In the genomic region with DNA sequence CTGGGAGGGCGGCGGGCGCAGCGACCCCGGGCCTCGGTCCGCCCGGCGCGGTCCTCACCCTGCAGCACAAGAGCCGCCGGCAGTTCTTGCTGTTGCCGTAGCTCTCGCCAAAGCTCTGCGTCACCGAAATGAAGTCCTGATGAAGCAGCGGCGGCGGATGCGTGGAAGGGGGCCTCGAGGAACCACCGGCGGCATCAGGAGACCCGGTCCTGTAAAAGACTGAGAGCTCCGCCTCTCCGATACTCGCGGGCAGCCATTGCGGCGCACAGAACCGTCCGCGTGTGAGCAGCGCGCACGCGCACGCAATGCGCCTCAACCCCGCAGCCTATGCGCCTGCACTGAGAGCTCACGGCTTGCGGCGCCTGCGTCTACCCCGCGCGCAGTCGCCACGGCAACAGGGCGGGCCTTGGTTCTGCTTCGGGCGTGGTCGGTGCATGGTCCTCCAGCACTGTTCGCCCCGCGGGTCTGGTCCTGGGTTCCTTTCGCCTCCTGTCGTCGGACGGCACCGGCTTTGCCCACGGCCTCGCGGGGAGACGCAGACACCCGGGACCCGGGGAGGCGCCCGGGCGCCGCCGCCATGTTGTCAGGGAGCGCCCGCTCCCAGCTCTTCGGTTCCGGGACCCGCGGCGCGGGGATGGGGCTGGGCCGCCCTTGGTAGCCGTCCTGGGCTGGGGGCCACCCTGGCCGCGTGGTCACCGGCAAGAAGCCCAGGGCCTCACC, we compare ENCODE assay signal across 1 cellular context.
TF ChIP-seq lines count a peak whose summit lies in the region.

No MANE protein-coding gene starts in this region.

TF ChIP-seq in HEK293, 187 proteins besides CTCF, POLR2A, EP300 and RAD21 (continued from another document):
- peak; percentile 73 for TF ChIP-seq ZBTB17 (tag by site-specific recombination; IDR thresholded peaks at IDR 0.05)
- no peak for TF ChIP-seq ZNF707 (tag by site-specific recombination; IDR thresholded peaks at IDR 0.05)
- TF ChIP-seq, protein P1, sequence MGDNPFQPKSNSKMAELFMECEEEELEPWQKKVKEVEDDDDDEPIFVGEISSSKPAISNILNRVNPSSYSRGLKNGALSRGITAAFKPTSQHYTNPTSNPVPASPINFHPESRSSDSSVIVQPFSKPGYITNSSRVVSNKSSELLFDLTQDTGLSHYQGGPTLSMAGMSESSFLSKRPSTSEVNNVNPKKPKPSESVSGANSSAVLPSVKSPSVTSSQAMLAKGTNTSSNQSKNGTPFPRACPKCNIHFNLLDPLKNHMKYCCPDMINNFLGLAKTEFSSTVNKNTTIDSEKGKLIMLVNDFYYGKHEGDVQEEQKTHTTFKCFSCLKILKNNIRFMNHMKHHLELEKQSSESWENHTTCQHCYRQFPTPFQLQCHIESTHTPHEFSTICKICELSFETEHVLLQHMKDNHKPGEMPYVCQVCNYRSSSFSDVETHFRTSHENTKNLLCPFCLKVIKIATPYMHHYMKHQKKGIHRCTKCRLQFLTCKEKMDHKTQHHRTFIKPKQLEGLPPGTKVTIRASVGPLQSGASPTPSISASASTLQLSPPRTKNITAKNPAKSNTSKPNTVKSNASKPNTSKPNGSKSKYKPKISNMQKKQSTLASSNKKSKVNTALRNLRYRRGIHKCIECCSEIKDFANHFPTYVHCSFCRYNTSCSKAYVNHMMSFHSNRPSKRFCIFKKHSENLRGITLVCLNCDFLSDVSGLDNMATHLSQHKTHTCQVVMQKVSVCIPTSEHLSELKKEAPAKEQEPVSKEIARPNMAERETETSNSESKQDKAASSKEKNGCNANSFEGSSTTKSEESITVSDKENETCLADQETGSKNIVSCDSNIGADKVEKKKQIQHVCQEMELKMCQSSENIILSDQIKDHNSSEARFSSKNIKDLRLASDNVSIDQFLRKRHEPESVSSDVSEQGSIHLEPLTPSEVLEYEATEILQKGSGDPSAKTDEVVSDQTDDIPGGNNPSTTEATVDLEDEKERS (tag by site-specific recombination; IDR thresholded peaks at IDR 0.05) = peak; percentile 76; the same call in 1 of the 2 replicates
- TF ChIP-seq YY1 (tag by site-specific recombination; IDR thresholded peaks at IDR 0.05) = peak; percentile 75
- TF ChIP-seq, protein P2, sequence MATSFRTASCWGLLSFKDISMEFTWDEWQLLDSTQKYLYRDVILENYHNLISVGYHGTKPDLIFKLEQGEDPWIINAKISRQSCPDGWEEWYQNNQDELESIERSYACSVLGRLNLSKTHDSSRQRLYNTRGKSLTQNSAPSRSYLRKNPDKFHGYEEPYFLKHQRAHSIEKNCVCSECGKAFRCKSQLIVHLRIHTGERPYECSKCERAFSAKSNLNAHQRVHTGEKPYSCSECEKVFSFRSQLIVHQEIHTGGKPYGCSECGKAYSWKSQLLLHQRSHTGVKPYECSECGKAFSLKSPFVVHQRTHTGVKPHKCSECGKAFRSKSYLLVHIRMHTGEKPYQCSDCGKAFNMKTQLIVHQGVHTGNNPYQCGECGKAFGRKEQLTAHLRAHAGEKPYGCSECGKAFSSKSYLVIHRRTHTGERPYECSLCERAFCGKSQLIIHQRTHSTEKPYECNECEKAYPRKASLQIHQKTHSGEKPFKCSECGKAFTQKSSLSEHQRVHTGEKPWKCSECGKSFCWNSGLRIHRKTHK (tag by site-specific recombination; IDR thresholded peaks at IDR 0.05) = no peak
- TF ChIP-seq, protein P3, sequence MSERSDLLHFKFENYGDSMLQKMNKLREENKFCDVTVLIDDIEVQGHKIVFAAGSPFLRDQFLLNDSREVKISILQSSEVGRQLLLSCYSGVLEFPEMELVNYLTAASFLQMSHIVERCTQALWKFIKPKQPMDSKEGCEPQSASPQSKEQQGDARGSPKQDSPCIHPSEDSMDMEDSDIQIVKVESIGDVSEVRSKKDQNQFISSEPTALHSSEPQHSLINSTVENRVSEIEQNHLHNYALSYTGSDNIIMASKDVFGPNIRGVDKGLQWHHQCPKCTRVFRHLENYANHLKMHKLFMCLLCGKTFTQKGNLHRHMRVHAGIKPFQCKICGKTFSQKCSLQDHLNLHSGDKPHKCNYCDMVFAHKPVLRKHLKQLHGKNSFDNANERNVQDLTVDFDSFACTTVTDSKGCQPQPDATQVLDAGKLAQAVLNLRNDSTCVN (tag by site-specific recombination; optimal IDR thresholded peaks at IDR 0.05) = peak; percentile 99
- peak; percentile 40; the same call in 1 of the 2 replicates for TF ChIP-seq ZSCAN30 (tag by site-specific recombination; IDR thresholded peaks at IDR 0.05)
- TF ChIP-seq SP7 (tag by site-specific recombination; IDR thresholded peaks at IDR 0.05) = peak; percentile 61
- TF ChIP-seq KLF16 (tag by site-specific recombination; IDR thresholded peaks at IDR 0.05) = peak; percentile 41
- peak; percentile 45 for TF ChIP-seq SP3 (tag by site-specific recombination; IDR thresholded peaks at IDR 0.05)
- TF ChIP-seq, protein P4, sequence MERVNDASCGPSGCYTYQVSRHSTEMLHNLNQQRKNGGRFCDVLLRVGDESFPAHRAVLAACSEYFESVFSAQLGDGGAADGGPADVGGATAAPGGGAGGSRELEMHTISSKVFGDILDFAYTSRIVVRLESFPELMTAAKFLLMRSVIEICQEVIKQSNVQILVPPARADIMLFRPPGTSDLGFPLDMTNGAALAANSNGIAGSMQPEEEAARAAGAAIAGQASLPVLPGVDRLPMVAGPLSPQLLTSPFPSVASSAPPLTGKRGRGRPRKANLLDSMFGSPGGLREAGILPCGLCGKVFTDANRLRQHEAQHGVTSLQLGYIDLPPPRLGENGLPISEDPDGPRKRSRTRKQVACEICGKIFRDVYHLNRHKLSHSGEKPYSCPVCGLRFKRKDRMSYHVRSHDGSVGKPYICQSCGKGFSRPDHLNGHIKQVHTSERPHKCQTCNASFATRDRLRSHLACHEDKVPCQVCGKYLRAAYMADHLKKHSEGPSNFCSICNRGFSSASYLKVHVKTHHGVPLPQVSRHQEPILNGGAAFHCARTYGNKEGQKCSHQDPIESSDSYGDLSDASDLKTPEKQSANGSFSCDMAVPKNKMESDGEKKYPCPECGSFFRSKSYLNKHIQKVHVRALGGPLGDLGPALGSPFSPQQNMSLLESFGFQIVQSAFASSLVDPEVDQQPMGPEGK (tag by site-specific recombination; IDR thresholded peaks at IDR 0.05) = peak; percentile 24; the same call in 1 of the 2 replicates
- TF ChIP-seq ZNF416 (tag by site-specific recombination; IDR thresholded peaks at IDR 0.05) = no peak
- TF ChIP-seq ZNF843 (tag by site-specific recombination; IDR thresholded peaks at IDR 0.05) = 0 out of 2 replicates have a peak, but pooled peaks have one; percentile 27
- peak; percentile 67 for TF ChIP-seq ZEB2 (tag by site-specific recombination; IDR thresholded peaks at IDR 0.05)
- TF ChIP-seq, protein P5, sequence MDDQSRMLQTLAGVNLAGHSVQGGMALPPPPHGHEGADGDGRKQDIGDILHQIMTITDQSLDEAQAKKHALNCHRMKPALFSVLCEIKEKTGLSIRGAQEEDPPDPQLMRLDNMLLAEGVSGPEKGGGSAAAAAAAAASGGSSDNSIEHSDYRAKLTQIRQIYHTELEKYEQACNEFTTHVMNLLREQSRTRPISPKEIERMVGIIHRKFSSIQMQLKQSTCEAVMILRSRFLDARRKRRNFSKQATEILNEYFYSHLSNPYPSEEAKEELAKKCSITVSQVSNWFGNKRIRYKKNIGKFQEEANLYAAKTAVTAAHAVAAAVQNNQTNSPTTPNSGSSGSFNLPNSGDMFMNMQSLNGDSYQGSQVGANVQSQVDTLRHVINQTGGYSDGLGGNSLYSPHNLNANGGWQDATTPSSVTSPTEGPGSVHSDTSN (CRISPR knock-in tag; IDR thresholded peaks at IDR 0.05) = peak; percentile 81; the same call in 1 of the 2 replicates
- peak; percentile 75 for TF ChIP-seq ZNF501 (tag by site-specific recombination; IDR thresholded peaks at IDR 0.05)
- TF ChIP-seq IKZF3 (tag by site-specific recombination; IDR thresholded peaks at IDR 0.05) = 0 out of 2 replicates have a peak, but pooled peaks have one; percentile 41
- no peak for TF ChIP-seq ZNF37A (tag by site-specific recombination; IDR thresholded peaks at IDR 0.05)
- TF ChIP-seq, protein P6, sequence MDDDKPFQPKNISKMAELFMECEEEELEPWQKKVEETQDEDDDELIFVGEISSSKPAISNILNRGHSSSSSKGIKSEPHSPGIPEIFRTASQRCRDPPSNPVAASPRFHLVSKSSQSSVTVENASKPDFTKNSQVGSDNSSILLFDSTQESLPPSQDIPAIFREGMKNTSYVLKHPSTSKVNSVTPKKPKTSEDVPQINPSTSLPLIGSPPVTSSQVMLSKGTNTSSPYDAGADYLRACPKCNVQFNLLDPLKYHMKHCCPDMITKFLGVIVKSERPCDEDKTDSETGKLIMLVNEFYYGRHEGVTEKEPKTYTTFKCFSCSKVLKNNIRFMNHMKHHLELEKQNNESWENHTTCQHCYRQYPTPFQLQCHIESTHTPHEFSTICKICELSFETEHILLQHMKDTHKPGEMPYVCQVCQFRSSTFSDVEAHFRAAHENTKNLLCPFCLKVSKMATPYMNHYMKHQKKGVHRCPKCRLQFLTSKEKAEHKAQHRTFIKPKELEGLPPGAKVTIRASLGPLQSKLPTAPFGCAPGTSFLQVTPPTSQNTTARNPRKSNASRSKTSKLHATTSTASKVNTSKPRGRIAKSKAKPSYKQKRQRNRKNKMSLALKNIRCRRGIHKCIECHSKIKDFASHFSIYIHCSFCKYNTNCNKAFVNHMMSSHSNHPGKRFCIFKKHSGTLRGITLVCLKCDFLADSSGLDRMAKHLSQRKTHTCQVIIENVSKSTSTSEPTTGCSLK (tag by site-specific recombination; IDR thresholded peaks at IDR 0.05) = no peak
- TF ChIP-seq KLF9 (tag by site-specific recombination; IDR thresholded peaks at IDR 0.05; ENCODE audit: low read depth) = peak; percentile 71
- peak; percentile 64 for TF ChIP-seq ZBTB8A (tag by site-specific recombination; IDR thresholded peaks at IDR 0.05)
- no peak for TF ChIP-seq ZNF311 (tag by site-specific recombination; IDR thresholded peaks at IDR 0.05; ENCODE audit: borderline replicate concordance)
- TF ChIP-seq ZNF341 (tag by site-specific recombination; IDR thresholded peaks at IDR 0.05; ENCODE audit: low read depth) = no peak
- peak; percentile 67; the same call in 1 of the 2 replicates for TF ChIP-seq ZBTB1 (tag by site-specific recombination; IDR thresholded peaks at IDR 0.05)
- peak; percentile 61; the same call in 1 of the 2 replicates for TF ChIP-seq ZXDB (tag by site-specific recombination; IDR thresholded peaks at IDR 0.05)
- TF ChIP-seq ZBTB20 (tag by site-specific recombination; IDR thresholded peaks at IDR 0.05) = peak; percentile 91
